In the genomic region with DNA sequence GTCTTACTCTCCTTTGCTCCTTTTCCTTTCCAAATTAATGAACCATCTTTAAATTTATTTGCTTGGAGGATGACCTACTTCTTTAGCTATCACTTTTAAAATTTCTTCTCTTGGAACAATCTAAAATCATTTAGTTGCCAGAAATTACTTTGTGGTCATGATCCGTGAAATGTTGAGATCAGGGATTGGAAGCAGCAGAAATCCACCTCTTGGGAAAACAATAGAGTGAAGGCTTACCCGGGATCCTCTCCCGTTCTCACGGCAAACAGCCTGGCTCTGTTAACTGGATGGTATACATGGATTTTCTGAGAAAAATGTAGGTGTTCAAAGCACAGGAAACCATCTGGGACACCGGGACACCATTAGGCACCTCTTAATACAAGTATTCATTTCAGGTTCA, we compare ENCODE assay signal across 9 cellular contexts.
"Had no signal": no experiment of that assay in that cellular context is flagged by ENCODE, and none has a peak within 500 bp of the region (broad histone marks: within the 10 kb centered on the region; RNA-seq: fewer than 3 reads in every experiment).

No MANE protein-coding gene starts in this region.

- H3K4me3 ChIP-seq: ascending aorta, hepatocyte, prostate gland, tibial artery, vagina had no signal

- DNase-seq: activated CD4-positive, alpha-beta T cell treated with anti-CD3 and anti-CD28 coated beads, Interleukin-2, amount 10 ng/mL, durations not matched to agents 7 days and 5 days; activated CD8-positive, alpha-beta memory T cell treated with anti-CD3 and anti-CD28 coated beads for 24 hours; islet precursor cell; stimulated activated CD4-positive, alpha-beta T cell treated with anti-CD3 and anti-CD28 coated beads, Interleukin-2, amount 100 ng/mL, for 48 hours; tibial artery had no signal

- H3K36me3 ChIP-seq: ascending aorta, prostate gland, tibial artery, vagina had no signal

- H3K4me2 ChIP-seq: hepatocyte had no signal

- H3K27ac ChIP-seq: ascending aorta, hepatocyte, prostate gland, tibial artery, vagina had no signal

- H3K9me3 ChIP-seq: ascending aorta, prostate gland, tibial artery, vagina had no signal

- H3K4me1 ChIP-seq: prostate gland had no signal

- H3K27me3 ChIP-seq: ascending aorta, tibial artery, vagina had no signal
